9 cellular contexts compared by ENCODE assay signal in genomic region chr19:41792513-41793413, GRCh38. TPM values are rescaled to one million over a fixed set of nuclear protein-coding genes. Genes with fewer than 3 reads are reported as not detected.
DNase-seq lines count a peak whose midpoint lies in the region; TF ChIP-seq lines count a peak whose summit lies in the region.
"Had no signal": no experiment of that assay in that cellular context is flagged by ENCODE, and none has a peak within 500 bp of the region (broad histone marks: within the 10 kb centered on the region; RNA-seq: fewer than 3 reads in every experiment).

No MANE protein-coding gene starts in this region.

- no peaks in the 10 kb centered on the region for H3K79me2 ChIP-seq in Loucy (ENCODE audit: insufficient read depth, low read length)
- H3K79me2 ChIP-seq in mesendoderm (ENCODE audit: control insufficient read depth, insufficient read depth, low read length) = no peaks in the 10 kb centered on the region

- H3K4me2 ChIP-seq in Loucy (ENCODE audit: low read depth, low read length, poor library complexity, severe bottlenecking) (no peak overlapping the region), mesendoderm (ENCODE audit: low read length) (no peak overlapping the region)

- H4K8ac ChIP-seq in mesendoderm (ENCODE audit: low read depth, low read length) = no peak overlapping the region

- peak; percentile 94 for TF ChIP-seq CTCF in Loucy (conservative IDR thresholded peaks at IDR 0.05; ENCODE audit: low read length)
- TF ChIP-seq CTCF in tibial artery (IDR thresholded peaks at IDR 0.05) = peak; percentile 16 to 27
- no peak for TF ChIP-seq CTCF in mesothelial cell of epicardium (IDR thresholded peaks at IDR 0.05; ENCODE audit: unreplicated experiment)

- no peak overlapping the region for H2AFZ ChIP-seq in Loucy (ENCODE audit: low read length)

- no peaks in the 10 kb centered on the region for H3K4me1 ChIP-seq in Loucy (ENCODE audit: insufficient read depth, low read length, poor library complexity, severe bottlenecking)
- H3K4me1 ChIP-seq in mesendoderm (ENCODE audit: control insufficient read depth, low read depth, low read length) = no peaks in the 10 kb centered on the region
- no peaks in the 10 kb centered on the region for H3K4me1 ChIP-seq in tibial artery

- no peak overlapping the region for H4K5ac ChIP-seq in mesendoderm (ENCODE audit: low read length)

- no peaks in the 10 kb centered on the region for H3K79me1 ChIP-seq in mesendoderm (ENCODE audit: low read length)

- H3K4me3 Mint-ChIP-seq in mesothelial cell of epicardium = no peak overlapping the region

- H3K27me3 Mint-ChIP-seq in mesothelial cell of epicardium (ENCODE audit: low read depth) = peaks cover 8% of the 10 kb centered on the region

- intact Hi-C loops in tibial artery (cut with DNase I; ENCODE audit: low total_unique reads) = no loop called here

- DNase-seq in ELR (ENCODE audit: low read depth) = peak; percentile 49
- DNase-seq in activated CD4-positive, alpha-beta T cell treated with anti-CD3 and anti-CD28 coated beads for 24 hours (ENCODE audit: low read depth in 2 of 2) = peak; percentile 31 to 56
- DNase-seq in ecto neural progenitor cell (ENCODE audit: low spot score) = peak; percentile 77
- DNase-seq in mesendoderm = peak; percentile 63
- no peak for DNase-seq in tibial artery
- DNase-seq in superior temporal gyrus (ENCODE audit: extremely low spot score) = no peak
- DNase-seq in mesothelial cell of epicardium (ENCODE audit: low spot score in 2 of 2, unreplicated experiment in 2 of 2) = no peak

- no peak overlapping the region for H3K18ac ChIP-seq in mesendoderm (ENCODE audit: low read length)

- H2AK5ac ChIP-seq in mesendoderm (ENCODE audit: low read length) = no peak overlapping the region

- H3K56ac ChIP-seq in mesendoderm (ENCODE audit: low read length) = no peak overlapping the region

- no peak overlapping the region for H3K23ac ChIP-seq in mesendoderm (ENCODE audit: low read length)

- H2BK120ac ChIP-seq in mesendoderm (ENCODE audit: low read depth, low read length) = no peak overlapping the region

- H2BK15ac ChIP-seq in mesendoderm (replicated peaks; ENCODE audit: low read depth) = no peak overlapping the region

- no peak overlapping the region for H3K27ac ChIP-seq in mesendoderm (ENCODE audit: low read depth, low read length)
- no peak overlapping the region for H3K27ac ChIP-seq in tibial artery

- peaks cover 18% of the 10 kb centered on the region for H3K9me3 Mint-ChIP-seq in mesothelial cell of epicardium

- H3K9me2 ChIP-seq in Loucy (replicated peaks; ENCODE audit: low read depth, low read length) = no peaks in the 10 kb centered on the region

- H3K4ac ChIP-seq in mesendoderm (ENCODE audit: low read depth, low read length) = no peak overlapping the region

- H3K4me3 ChIP-seq in Loucy (ENCODE audit: low read length, poor library complexity, severe bottlenecking) (no peak overlapping the region), mesendoderm (ENCODE audit: low read length) (no peak overlapping the region), tibial artery (no peak overlapping the region)

- H3K9ac ChIP-seq in Loucy (ENCODE audit: low read depth, low read length, poor library complexity, severe bottlenecking) (no peak overlapping the region), mesendoderm (ENCODE audit: low read length) (no peak overlapping the region)

- no peaks in the 10 kb centered on the region for H4K20me1 ChIP-seq in Loucy (ENCODE audit: insufficient read depth, low read length, poor library complexity, severe bottlenecking)

- H2BK5ac ChIP-seq in mesendoderm (ENCODE audit: low read length) = no peak overlapping the region

- no peaks in the 10 kb centered on the region for H3K36me3 Mint-ChIP-seq in mesothelial cell of epicardium

- H3K27ac Mint-ChIP-seq in mesothelial cell of epicardium = no peak overlapping the region

- no peaks in the 10 kb centered on the region for H3K4me1 Mint-ChIP-seq in mesothelial cell of epicardium

- H3K27me3 ChIP-seq in Loucy (ENCODE audit: insufficient read depth, low read length, poor library complexity, severe bottlenecking) (no peaks in the 10 kb centered on the region), mesendoderm (ENCODE audit: insufficient read depth, low read length, poor library complexity) (no peaks in the 10 kb centered on the region), tibial artery (peaks cover 0 to 28% of the 10 kb centered on the region in 2 donors)

- WGBS in mesendoderm (ENCODE audit: extremely low coverage, insufficient coverage, low lambda C conversion rate) = no CpG with 5 or more reads among the region's 22 CpGs

- H3K36me3 ChIP-seq in Loucy (ENCODE audit: insufficient read depth, low read length) (no peaks in the 10 kb centered on the region), mesendoderm (ENCODE audit: control insufficient read depth, insufficient read depth, low read length) (no peaks in the 10 kb centered on the region), tibial artery (no peaks in the 10 kb centered on the region)

- no peaks in the 10 kb centered on the region for H3F3A ChIP-seq in Loucy (ENCODE audit: low read depth)

- H3K9me3 ChIP-seq in Loucy (ENCODE audit: insufficient read depth, low read depth, low read length) (no peaks in the 10 kb centered on the region), tibial artery (no peaks in the 10 kb centered on the region)

RNA-seq across cellular contexts. Expression of gene CEACAM3, which starts 3.6 kb away (rescaled TPM):
- polyA plus RNA-seq in mesendoderm (2013, experiment 1 of 2) = not detected
- not detected for polyA plus RNA-seq in mesendoderm (2013, experiment 2 of 2)
- not detected in 3 replicates for total RNA-seq in mesothelial cell of epicardium

RNA-seq across cellular contexts. Expression of gene CEACAM6, which starts 37.4 kb away (rescaled TPM):
- polyA plus RNA-seq in mesendoderm (2013, experiment 1 of 2) = not detected
- polyA plus RNA-seq in mesendoderm (2013, experiment 2 of 2) = not detected
- total RNA-seq in mesothelial cell of epicardium = not detected in 3 replicates

RNA-seq across cellular contexts. Expression of gene LYPD4, which starts 51.7 kb away (rescaled TPM):
- polyA plus RNA-seq in mesendoderm (2013, experiment 1 of 2) = not detected
- not detected for polyA plus RNA-seq in mesendoderm (2013, experiment 2 of 2)
- total RNA-seq in mesothelial cell of epicardium = not detected in 3 replicates
- total RNA-seq: temporal lobe had no signal

RNA-seq across cellular contexts. Expression of gene DMRTC2, which starts 52.1 kb away (rescaled TPM):
- not detected for polyA plus RNA-seq in mesendoderm (2013, experiment 1 of 2)
- not detected for polyA plus RNA-seq in mesendoderm (2013, experiment 2 of 2)
- not detected in 3 replicates for total RNA-seq in mesothelial cell of epicardium
- total RNA-seq: temporal lobe had no signal

Comparison
In these comparisons a context has a peak if more than half of its experiments do, and no peak if none do; other contexts are left out.
1. DNase-seq: peak in ELR (single experiment), activated CD4-positive, alpha-beta T cell treated with anti-CD3 and anti-CD28 coated beads for 24 hours (2 of 2), ecto neural progenitor cell (single experiment) and mesendoderm (single experiment); none in tibial artery (0 of 2), superior temporal gyrus (single experiment) and mesothelial cell of epicardium (0 of 2).